ENCODE assay signal across 28 cellular contexts in the genomic region with DNA sequence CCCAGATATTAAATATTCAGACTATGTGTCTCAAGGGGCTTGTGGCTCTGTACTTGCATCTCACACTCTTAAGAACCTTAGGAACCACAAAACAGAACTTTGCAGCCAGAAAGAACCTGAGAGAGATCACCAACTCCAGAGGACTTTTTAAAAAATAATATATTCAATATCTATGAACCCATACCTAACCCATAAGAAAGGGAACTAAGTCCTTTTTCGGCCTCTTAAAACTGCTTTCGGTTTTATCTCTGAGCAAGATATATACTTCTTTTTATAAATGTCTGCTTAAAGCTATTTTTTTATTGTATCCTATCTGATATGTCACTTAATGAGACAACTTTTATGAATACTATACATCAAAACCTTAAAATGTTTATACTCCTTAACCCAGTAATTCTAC. TPM values are rescaled to one million over a fixed set of nuclear protein-coding genes. Genes with fewer than 3 reads are reported as not detected.
A peak's percentile ranks its signal among the peaks of the same experiment; 100 is the strongest.
DNase-seq lines count a peak whose midpoint lies in the region; ATAC-seq, FAIRE-seq and TF ChIP-seq lines count a peak whose summit lies in the region.
"Had no signal": no experiment of that assay in that cellular context is flagged by ENCODE, and none has a peak within 500 bp of the region (broad histone marks: within the 10 kb centered on the region; RNA-seq: fewer than 3 reads in every experiment).

No MANE protein-coding gene starts in this region.

- H3K36me3 Mint-ChIP-seq in nephron (ENCODE audit: low read depth): peaks cover 81% of the 10 kb centered on the region
- H3K36me3 Mint-ChIP-seq in stimulated activated naive B cell treated with anti-CD40 and anti-IgM and Interleukin-4, amounts not matched to agents 10 μg/mL and 1 μg/mL and 100 μg/mL, for 72 hours: no peaks in the 10 kb centered on the region
- H3K36me3 Mint-ChIP-seq: CD14-positive monocyte; CD8-positive, alpha-beta memory T cell had no signal

- peak; percentile 8 for FAIRE-seq in frontal cortex (lab: Jason Lieb, UNC)
- FAIRE-seq: GM12891, GM19239, HTR-8/SVneo had no signal

- no peaks in the 10 kb centered on the region for H3K4me1 Mint-ChIP-seq in nephron
- H3K4me1 Mint-ChIP-seq in stimulated activated naive B cell treated with anti-CD40 and anti-IgM and Interleukin-4, amounts not matched to agents 10 μg/mL and 1 μg/mL and 100 μg/mL, for 72 hours: no peaks in the 10 kb centered on the region
- H3K4me1 Mint-ChIP-seq: B cell; CD14-positive monocyte; CD8-positive, alpha-beta memory T cell; T-cell had no signal

- peak overlapping the region; percentile 30 to 81 (median 44) for H3K27ac Mint-ChIP-seq in nephron
- no peak overlapping the region for H3K27ac Mint-ChIP-seq in stimulated activated naive B cell treated with anti-CD40 and anti-IgM and Interleukin-4, amounts not matched to agents 10 μg/mL and 1 μg/mL and 100 μg/mL, for 72 hours
- H3K27ac Mint-ChIP-seq: B cell; CD14-positive monocyte; CD8-positive, alpha-beta memory T cell; GM23338; H9; T-cell had no signal

- TF ChIP-seq CTCF in nephron (IDR thresholded peaks at IDR 0.05; ENCODE audit: unreplicated experiment in 3 of 3): no peak

- ATAC-seq in HG02798 (IDR thresholded peaks at IDR 0.05; ENCODE audit: poor library complexity, unreplicated experiment) (peak; percentile 36), GM21381 (IDR thresholded peaks at IDR 0.05; ENCODE audit: unreplicated experiment) (no peak)
- ATAC-seq in stimulated activated naive B cell treated with anti-CD40 and anti-IgM and Interleukin-4, amounts not matched to agents 10 μg/mL and 1 μg/mL and 100 μg/mL, for 72 hours (replicated peaks): no peak
- ATAC-seq: GM23338, T-cell had no signal

- no peaks in the 10 kb centered on the region for H3K27me3 Mint-ChIP-seq in nephron (ENCODE audit: low read depth)
- peaks cover 6% of the 10 kb centered on the region in 2 donors for H3K27me3 Mint-ChIP-seq in stimulated activated naive B cell treated with anti-CD40 and anti-IgM and Interleukin-4, amounts not matched to agents 10 μg/mL and 1 μg/mL and 100 μg/mL, for 72 hours

- no peaks in the 10 kb centered on the region for H3K9me3 Mint-ChIP-seq in nephron
- no peaks in the 10 kb centered on the region for H3K9me3 Mint-ChIP-seq in stimulated activated naive B cell treated with anti-CD40 and anti-IgM and Interleukin-4, amounts not matched to agents 10 μg/mL and 1 μg/mL and 100 μg/mL, for 72 hours
- H3K9me3 Mint-ChIP-seq: CD14-positive monocyte, GM23338, H9, T-cell had no signal

- DNase-seq in OCI-M1 (lab: John Stamatoyannopoulos, UW) (peak; percentile 64), frontal cortex (ENCODE audit: low spot score in 2 of 2) (no peak), substantia nigra (lab: John Stamatoyannopoulos, UW) (no peak), COLO668 (lab: John Stamatoyannopoulos, UW; ENCODE audit: unreplicated experiment) (no peak)
- DNase-seq in stimulated activated naive B cell treated with anti-CD40 and anti-IgM and Interleukin-4, amounts not matched to agents 10 μg/mL and 1 μg/mL and 100 μg/mL, for 72 hours: no peak
- DNase-seq: Calu3; CD8-positive, alpha-beta memory T cell; DMS79 treated with DMSO at 0.1 percent for 48 hours; GF-D8; H9; KBM-7; NCI-H1048; NCI-H1417; NCI-H1694; NCI-H2081; NCI-H2227 treated with DMSO at 0.1 percent for 48 hours; NCI-H69; T-cell had no signal

- H3K4me3 Mint-ChIP-seq in nephron: no peak overlapping the region
- H3K4me3 Mint-ChIP-seq in stimulated activated naive B cell treated with anti-CD40 and anti-IgM and Interleukin-4, amounts not matched to agents 10 μg/mL and 1 μg/mL and 100 μg/mL, for 72 hours: no peak overlapping the region
- H3K4me3 Mint-ChIP-seq: B cell; CD14-positive monocyte; CD8-positive, alpha-beta memory T cell; GM23338; H9; T-cell had no signal

- no peak overlapping the region for H3K27ac ChIP-seq in substantia nigra (ENCODE audit: low read depth, low read length, poor library complexity, severe bottlenecking)
- H3K27ac ChIP-seq: SJSA1 had no signal

RNA-seq across cellular contexts. Expression of a gene that starts 10.9 kb away (rescaled TPM):
- 75.0 TPM for total RNA-seq in frontal cortex

RNA-seq across cellular contexts. Expression of a gene that starts 27.6 kb away (rescaled TPM):
- 38.7 TPM for total RNA-seq in frontal cortex
